18 cellular contexts compared by ENCODE assay signal in genomic region chr9:90552317-90552716, GRCh38.
DNase-seq lines count a peak whose midpoint lies in the region; ATAC-seq lines count a peak whose summit lies in the region.
"Had no signal": no experiment of that assay in that cellular context is flagged by ENCODE, and none has a peak within 500 bp of the region (broad histone marks: within the 10 kb centered on the region; RNA-seq: fewer than 3 reads in every experiment).

No MANE protein-coding gene starts in this region.

- H2BK15ac ChIP-seq in mesendoderm (replicated peaks; ENCODE audit: low read depth), result peak overlapping the region; percentile 47

- H3K36me3 ChIP-seq in mesendoderm (ENCODE audit: control insufficient read depth, insufficient read depth, low read length), result no peaks in the 10 kb centered on the region
- H3K36me3 ChIP-seq: neutrophil had no signal

- H4K5ac ChIP-seq in mesendoderm (ENCODE audit: low read length), result no peak overlapping the region

- intact Hi-C loops in cardiac septum (cut with DNase I), result no loop called here

- H3K56ac ChIP-seq in mesendoderm (ENCODE audit: low read length), result no peak overlapping the region

- DNase-seq in mesendoderm (no peak), cardiac septum (ENCODE audit: low spot score) (no peak), SW480 (ENCODE audit: low spot score) (no peak)
- DNase-seq in stimulated activated CD4-positive, alpha-beta T cell treated with anti-CD3 and anti-CD28 coated beads, Interleukin-15, amount 100 ng/mL, for 24 hours, result no peak
- DNase-seq: activated CD4-positive, alpha-beta T cell treated with anti-CD3 and anti-CD28 coated beads, Interleukin-2, amount 10 ng/mL, durations not matched to agents 7 days and 5 days; activated T-cell treated with anti-CD3 and anti-CD28 coated beads, Interleukin-2, amount 50 U/mL, for 72 hours; cortex of kidney; NCI-H1105; NCI-H510A treated with DMSO at 0.1 percent for 48 hours; T-helper 17 cell had no signal

- no peaks in the 10 kb centered on the region for H3K79me1 ChIP-seq in mesendoderm (ENCODE audit: low read length)

- no peak overlapping the region for H2AK5ac ChIP-seq in mesendoderm (ENCODE audit: low read length)

- no peak overlapping the region for H3K4ac ChIP-seq in mesendoderm (ENCODE audit: low read depth, low read length)

- H4K8ac ChIP-seq in mesendoderm (ENCODE audit: low read depth, low read length), result no peak overlapping the region

- H3K18ac ChIP-seq in mesendoderm (ENCODE audit: low read length), result no peak overlapping the region

- H3K9ac ChIP-seq in mesendoderm (ENCODE audit: low read length), result no peak overlapping the region

- WGBS in mesendoderm (ENCODE audit: extremely low coverage, insufficient coverage, low lambda C conversion rate), result no CpG with 5 or more reads among the region's 1 CpG

- H3K4me3 ChIP-seq in mesendoderm (ENCODE audit: low read length), result no peak overlapping the region
- H3K4me3 ChIP-seq: hepatocyte, lung had no signal

- H3K23ac ChIP-seq in mesendoderm (ENCODE audit: low read length), result no peak overlapping the region

- no peak overlapping the region for H2BK120ac ChIP-seq in mesendoderm (ENCODE audit: low read depth, low read length)

- H2BK5ac ChIP-seq in mesendoderm (ENCODE audit: low read length), result peak overlapping the region; percentile 20

- ATAC-seq in GM18873 (IDR thresholded peaks at IDR 0.05; ENCODE audit: low FRiP score, unreplicated experiment) (peak; percentile 60), GM21447 (IDR thresholded peaks at IDR 0.05; ENCODE audit: unreplicated experiment) (peak; percentile 93), HG02981 (IDR thresholded peaks at IDR 0.05; ENCODE audit: unreplicated experiment) (peak; percentile 51)
- ATAC-seq in activated CD4-positive, CD25-positive, alpha-beta regulatory T cell treated with anti-CD3 and anti-CD28 coated beads, Interleukin-2, amount 50 U/mL, for 24 hours, result no peak
- ATAC-seq: activated T-cell treated with anti-CD3 and anti-CD28 coated beads, Interleukin-2, amount 50 U/mL, for 72 hours; esophagus mucosa; T-helper 17 cell had no signal

- no peaks in the 10 kb centered on the region for H3K79me2 ChIP-seq in mesendoderm (ENCODE audit: control insufficient read depth, insufficient read depth, low read length)
- H3K79me2 ChIP-seq: hepatocyte had no signal

- H3K27ac ChIP-seq in mesendoderm (ENCODE audit: low read depth, low read length), result no peak overlapping the region
- H3K27ac ChIP-seq: hepatocyte, neutrophil had no signal

- H3K4me1 ChIP-seq in mesendoderm (ENCODE audit: control insufficient read depth, low read depth, low read length), result no peaks in the 10 kb centered on the region

- H3K27me3 ChIP-seq in mesendoderm (ENCODE audit: insufficient read depth, low read length, poor library complexity), result no peaks in the 10 kb centered on the region
- H3K27me3 ChIP-seq: hepatocyte, neutrophil had no signal

- H3K4me2 ChIP-seq in mesendoderm (ENCODE audit: low read length), result no peak overlapping the region
- H3K4me2 ChIP-seq: hepatocyte had no signal

Comparison
In these comparisons a context has a peak if more than half of its experiments do, and no peak if none do; other contexts are left out.
1. ATAC-seq: peak in GM18873 (single experiment), GM21447 (single experiment) and HG02981 (single experiment); none in activated CD4-positive, CD25-positive, alpha-beta regulatory T cell treated with anti-CD3 and anti-CD28 coated beads, Interleukin-2, amount 50 U/mL, for 24 hours (0 of 2).